In genomic region chr2:31962757-31963361, GRCh38 we compare ENCODE assay signal across 12 cellular contexts. TPM values are rescaled to one million over a fixed set of nuclear protein-coding genes. Genes with fewer than 3 reads are reported as not detected.
A peak's percentile ranks its signal among the peaks of the same experiment; 100 is the strongest.
DNase-seq lines count a peak whose midpoint lies in the region; ATAC-seq and TF ChIP-seq lines count a peak whose summit lies in the region.
"Had no signal": no experiment of that assay in that cellular context is flagged by ENCODE, and none has a peak within 500 bp of the region (broad histone marks: within the 10 kb centered on the region; RNA-seq: fewer than 3 reads in every experiment).

No MANE protein-coding gene starts in this region.

- H3K27me3 Mint-ChIP-seq in activated T-cell treated with anti-CD3 and anti-CD28 coated beads, Interleukin-2, amount 50 U/mL, for 72 hours (ENCODE audit: low read depth), result no peaks in the 10 kb centered on the region

- H3K4me3 ChIP-seq in HEK293 (ENCODE audit: low read depth, low read length), result no peak overlapping the region
- H3K4me3 ChIP-seq: body of pancreas had no signal

- CTCF ChIA-PET in HEK293 (lab: Yijun Ruan, JAX), result no interaction called here

- no peaks in the 10 kb centered on the region for H3K36me3 Mint-ChIP-seq in activated T-cell treated with anti-CD3 and anti-CD28 coated beads, Interleukin-2, amount 50 U/mL, for 72 hours (ENCODE audit: insufficient read depth in 2 of 2)

- H3K9me3 Mint-ChIP-seq in activated T-cell treated with anti-CD3 and anti-CD28 coated beads, Interleukin-2, amount 50 U/mL, for 72 hours, result no peaks in the 10 kb centered on the region

- no peak overlapping the region for H3K27ac ChIP-seq in HEK293 (ENCODE audit: extremely low read depth, low read depth, low read length)
- H3K27ac ChIP-seq: body of pancreas had no signal

- no peak for TF ChIP-seq CTCF in HEK293 (tag by site-specific recombination; IDR thresholded peaks at IDR 0.05)

- POLR2A ChIA-PET in HEK293 (lab: Yijun Ruan, JAX), result no interaction called here

- H3K27ac Mint-ChIP-seq in activated T-cell treated with anti-CD3 and anti-CD28 coated beads, Interleukin-2, amount 50 U/mL, for 72 hours, result peak overlapping the region; percentile 90

- no peaks in the 10 kb centered on the region for H3K9me3 ChIP-seq in HEK293 (ENCODE audit: control insufficient read depth, insufficient read depth, low read depth, low read length)
- H3K9me3 ChIP-seq: body of pancreas had no signal

- H3K4me1 ChIP-seq in HEK293 (ENCODE audit: control insufficient read depth, insufficient read depth, low read length), result no peaks in the 10 kb centered on the region; the same call in 1 of the 2 replicates

- peak; percentile 70 to 90 for ATAC-seq in activated T-cell treated with anti-CD3 and anti-CD28 coated beads, Interleukin-2, amount 50 U/mL, for 72 hours (replicated peaks in 1 of 2)
- no peak for ATAC-seq in HG03135 (IDR thresholded peaks at IDR 0.05; ENCODE audit: unreplicated experiment)
- ATAC-seq: body of pancreas had no signal

- peaks cover 49% of the 10 kb centered on the region for H3K4me1 Mint-ChIP-seq in activated T-cell treated with anti-CD3 and anti-CD28 coated beads, Interleukin-2, amount 50 U/mL, for 72 hours (ENCODE audit: low read depth)

- peak; percentile 71 for DNase-seq in activated CD4-positive, alpha-beta T cell treated with anti-CD3 and anti-CD28 coated beads for 48 hours
- no peak for DNase-seq in activated CD4-positive, alpha-beta T cell treated with anti-CD3 and anti-CD28 coated beads for 4 hours
- peak; percentile 36 to 60 for DNase-seq in activated T-cell treated with anti-CD3 and anti-CD28 coated beads, Interleukin-2, amount 50 U/mL, for 72 hours
- peak in 3 of 4 experiments; percentile 11 to 25 (median 14) for DNase-seq in stimulated activated CD4-positive, alpha-beta T cell treated with anti-CD3 and anti-CD28 coated beads, Interleukin-1b, Interleukin-23, amount 100 ng/mL, for 24 hours (ENCODE audit: low read depth in 4 of 4, low spot score in 1 of 4)
- DNase-seq in NCI-H1930 (lab: John Stamatoyannopoulos, UW), result no peak
- no peak for DNase-seq in epidermal melanocyte (ENCODE audit: insufficient read length, low spot score)
- DNase-seq: glutamatergic neuron, NCI-H2171, retina had no signal

- H3K36me3 ChIP-seq in HEK293 (ENCODE audit: control insufficient read depth in 2 of 2, insufficient read depth in 1 of 2, low read length in 2 of 2), result no peaks in the 10 kb centered on the region; a peak in 1 of 3 replicates

- H3K4me3 Mint-ChIP-seq in activated T-cell treated with anti-CD3 and anti-CD28 coated beads, Interleukin-2, amount 50 U/mL, for 72 hours, result peak overlapping the region; percentile 8 to 30

TF ChIP-seq in HEK293, 187 proteins besides CTCF, POLR2A, EP300 and RAD21:
- TF ChIP-seq ZNF10 (tag by site-specific recombination; IDR thresholded peaks at IDR 0.05) (peak; percentile 97), WT1 (tag by site-specific recombination; IDR thresholded peaks at IDR 0.05) (no peak)

RNA-seq across cellular contexts. Expression of gene MEMO1, which starts 47.9 kb away (rescaled TPM):
- total RNA-seq in activated T-cell treated with anti-CD3 and anti-CD28 coated beads, Interleukin-2, amount 50 U/mL, for 72 hours, result 10 to 100 TPM; 45.9 to 47.7 TPM

Comparison
In these comparisons a context has a peak if more than half of its experiments do, and no peak if none do; other contexts are left out.
1. DNase-seq: peak in activated CD4-positive, alpha-beta T cell treated with anti-CD3 and anti-CD28 coated beads for 48 hours (single experiment), activated T-cell treated with anti-CD3 and anti-CD28 coated beads, Interleukin-2, amount 50 U/mL, for 72 hours (2 of 2) and stimulated activated CD4-positive, alpha-beta T cell treated with anti-CD3 and anti-CD28 coated beads, Interleukin-1b, Interleukin-23, amount 100 ng/mL, for 24 hours (3 of 4); none in activated CD4-positive, alpha-beta T cell treated with anti-CD3 and anti-CD28 coated beads for 4 hours (0 of 2), NCI-H1930 (0 of 2) and epidermal melanocyte (single experiment).